Comparison of ENCODE assay signal across 9 cellular contexts in genomic region chrX:46327229-46328081, GRCh38.
DNase-seq lines count a peak whose midpoint lies in the region; ATAC-seq and TF ChIP-seq lines count a peak whose summit lies in the region.
"Had no signal": no experiment of that assay in that cellular context is flagged by ENCODE, and none has a peak within 500 bp of the region (broad histone marks: within the 10 kb centered on the region; RNA-seq: fewer than 3 reads in every experiment).

No MANE protein-coding gene starts in this region.

- no peak for TF ChIP-seq CTCF in H9 (conservative IDR thresholded peaks at IDR 0.05)
- no peak for TF ChIP-seq CTCF in glutamatergic neuron (IDR thresholded peaks at IDR 0.05; ENCODE audit: partially characterized antibody, unreplicated experiment)

- no peaks in the 10 kb centered on the region for H3K9me3 ChIP-seq in H9 (ENCODE audit: control insufficient read depth, low read depth, low read length)

- H3K27ac Mint-ChIP-seq in H9: peak overlapping the region; percentile 98 to 99 (median 98)
- no peak overlapping the region for H3K27ac Mint-ChIP-seq in activated T-helper 17 cell treated with anti-CD3 and anti-CD28 coated beads, Interleukin-2, amount 50 U/mL, for 72 hours
- H3K27ac Mint-ChIP-seq in glutamatergic neuron (ENCODE audit: unreplicated experiment): no peak overlapping the region

- H3K36me3 Mint-ChIP-seq in H9 (ENCODE audit: insufficient read depth in 1 of 3, low read depth in 3 of 3) (peaks cover 4 to 8% (median 4%) of the 10 kb centered on the region in 3 experiments; a peak in 6 of 7 replicates), glutamatergic neuron (ENCODE audit: unreplicated experiment) (no peaks in the 10 kb centered on the region)
- H3K36me3 Mint-ChIP-seq in activated T-helper 17 cell treated with anti-CD3 and anti-CD28 coated beads, Interleukin-2, amount 50 U/mL, for 72 hours (ENCODE audit: low read depth): no peaks in the 10 kb centered on the region

- peak overlapping the region; percentile 9 for H3K4me3 ChIP-seq in rectal smooth muscle tissue (ENCODE audit: low read length)

- H2BK15ac ChIP-seq in H9 (ENCODE audit: low read depth, low read length): no peak overlapping the region

- H3K4me3 Mint-ChIP-seq in H9 (peak overlapping the region; percentile 19 to 38; a peak in 4 of 5 replicates), glutamatergic neuron (ENCODE audit: unreplicated experiment) (no peak overlapping the region)
- H3K4me3 Mint-ChIP-seq in activated T-helper 17 cell treated with anti-CD3 and anti-CD28 coated beads, Interleukin-2, amount 50 U/mL, for 72 hours: peak overlapping the region; percentile 31

- WGBS in H9 (ENCODE audit: extremely low coverage, insufficient read length, low lambda C conversion rate): no CpG with 5 or more reads among the region's 12 CpGs

- H2BK5ac ChIP-seq in H9 (ENCODE audit: insufficient read length, low read length): peak overlapping the region; percentile 95

- H3T11ph ChIP-seq in H9 (ENCODE audit: low read length): no peak overlapping the region

- H4K8ac ChIP-seq in H9 (replicated peaks; ENCODE audit: insufficient read length, low read depth, low read length): peak overlapping the region; percentile 85

- H3K56ac ChIP-seq in H9 (ENCODE audit: insufficient read length, low read depth, low read length): peak overlapping the region; percentile 98

- no peak overlapping the region for H3K23ac ChIP-seq in H9 (ENCODE audit: insufficient read length, low read depth, low read length)

- H2BK120ac ChIP-seq in H9 (ENCODE audit: low read depth, low read length, poor library complexity, severe bottlenecking): no peak overlapping the region

- H2BK12ac ChIP-seq in H9 (ENCODE audit: insufficient read length, low read depth, low read length): no peak overlapping the region

- H4K5ac ChIP-seq in H9 (ENCODE audit: insufficient read length, low read depth, low read length): peak overlapping the region; percentile 99

- H3K79me1 ChIP-seq in H9 (ENCODE audit: insufficient read depth, low read depth, low read length, poor library complexity, severe bottlenecking): no peaks in the 10 kb centered on the region

- H3K9me3 Mint-ChIP-seq in H9: peaks cover 50 to 69% of the 10 kb centered on the region in 2 experiments
- H3K9me3 Mint-ChIP-seq in activated T-helper 17 cell treated with anti-CD3 and anti-CD28 coated beads, Interleukin-2, amount 50 U/mL, for 72 hours: no peaks in the 10 kb centered on the region
- H3K9me3 Mint-ChIP-seq in glutamatergic neuron (ENCODE audit: unreplicated experiment): no peaks in the 10 kb centered on the region

- H3K4me1 Mint-ChIP-seq in H9 (peaks cover 37 to 46% of the 10 kb centered on the region in 2 experiments), glutamatergic neuron (ENCODE audit: low read depth, unreplicated experiment) (no peaks in the 10 kb centered on the region)
- peaks cover 12% of the 10 kb centered on the region for H3K4me1 Mint-ChIP-seq in activated T-helper 17 cell treated with anti-CD3 and anti-CD28 coated beads, Interleukin-2, amount 50 U/mL, for 72 hours

- H3K4me2 ChIP-seq in H9 (ENCODE audit: insufficient read depth, insufficient read length, low read length): peak overlapping the region; percentile 58

- peak overlapping the region; percentile 71 for H2AK5ac ChIP-seq in H9 (ENCODE audit: insufficient read length, low read length)

- intact Hi-C loops in left ventricle myocardium superior (cut with micrococcal nuclease): no loop called here

- peak; percentile 93 for DNase-seq in H9
- DNase-seq in left ventricle myocardium superior: peak; percentile 37
- no peak for DNase-seq in NCI-H774 (lab: John Stamatoyannopoulos, UW)
- DNase-seq in T-helper 1 cell: no peak
- DNase-seq in medulla oblongata (ENCODE audit: extremely low spot score): no peak
- no peak for DNase-seq in glutamatergic neuron
- DNase-seq: hippocampal formation had no signal

- H3K79me2 ChIP-seq in H9 (ENCODE audit: insufficient read depth, low read length): no peaks in the 10 kb centered on the region; the same call in 1 of the 2 replicates

- no peaks in the 10 kb centered on the region for H3K36me3 ChIP-seq in rectal smooth muscle tissue (ENCODE audit: control insufficient read depth, insufficient read depth, low read length)

- H3K9ac ChIP-seq in H9 (ENCODE audit: extremely low read depth, insufficient read length, low read length) (peak overlapping the region; percentile 79), rectal smooth muscle tissue (ENCODE audit: low read length) (no peak overlapping the region)

- H2BK20ac ChIP-seq in H9 (ENCODE audit: low read depth, low read length, poor library complexity, severe bottlenecking): no peak overlapping the region

- ATAC-seq in activated T-helper 17 cell treated with anti-CD3 and anti-CD28 coated beads, Interleukin-2, amount 50 U/mL, for 72 hours (replicated peaks): no peak
- peak; percentile 87 for ATAC-seq in left ventricle myocardium superior

- H3K27ac ChIP-seq in H9 (ENCODE audit: insufficient read length, low read depth, low read length) (peak overlapping the region; percentile 100), rectal smooth muscle tissue (ENCODE audit: low read depth, low read length) (no peak overlapping the region)

- no peak overlapping the region for H2AFZ ChIP-seq in H9 (ENCODE audit: low read length)

- no peaks in the 10 kb centered on the region for H3K27me3 ChIP-seq in H9 (ENCODE audit: insufficient read depth, low read length)
- peaks cover 3% of the 10 kb centered on the region for H3K27me3 ChIP-seq in rectal smooth muscle tissue (ENCODE audit: control insufficient read depth, insufficient read depth, low read length)

- H3K4ac ChIP-seq in H9 (ENCODE audit: low read depth, low read length): peak overlapping the region; percentile 67; the same call in 1 of the 2 replicates

- H3K18ac ChIP-seq in H9 (ENCODE audit: insufficient read length, low read depth, low read length): peak overlapping the region; percentile 82

- H3K27me3 Mint-ChIP-seq in H9 (ENCODE audit: low read depth) (no peaks in the 10 kb centered on the region), glutamatergic neuron (ENCODE audit: unreplicated experiment) (no peaks in the 10 kb centered on the region)
- H3K27me3 Mint-ChIP-seq in activated T-helper 17 cell treated with anti-CD3 and anti-CD28 coated beads, Interleukin-2, amount 50 U/mL, for 72 hours: no peaks in the 10 kb centered on the region

- no peaks in the 10 kb centered on the region for H3K23me2 ChIP-seq in H9 (ENCODE audit: insufficient read length, low read depth, low read length, poor library complexity, severe bottlenecking)

- no peaks in the 10 kb centered on the region for H4K20me1 ChIP-seq in H9 (ENCODE audit: control insufficient read depth, insufficient read depth, insufficient read length)

- H4K91ac ChIP-seq in H9 (ENCODE audit: insufficient read length, low read depth, low read length): no peak overlapping the region

- H3K14ac ChIP-seq in H9 (ENCODE audit: insufficient read depth, low read length): peak overlapping the region; percentile 78; the same call in 1 of the 2 replicates

- H3K4me1 ChIP-seq in H9 (ENCODE audit: insufficient read depth, low read length): peaks cover 19% of the 10 kb centered on the region; the same call in 1 of the 2 replicates
- H3K4me1 ChIP-seq in rectal smooth muscle tissue (ENCODE audit: control insufficient read depth, insufficient read depth, low read length): no peaks in the 10 kb centered on the region

Comparison
In these comparisons a context has a peak if more than half of its experiments do, and no peak if none do; other contexts are left out.
1. DNase-seq: peak in H9 (single experiment) and left ventricle myocardium superior (single experiment); none in NCI-H774 (single experiment), T-helper 1 cell (0 of 5), medulla oblongata (single experiment) and glutamatergic neuron (single experiment).
2. H3K27ac Mint-ChIP-seq: peak in H9 (3 of 3); none in activated T-helper 17 cell treated with anti-CD3 and anti-CD28 coated beads, Interleukin-2, amount 50 U/mL, for 72 hours (single experiment) and glutamatergic neuron (single experiment).